ENCODE assay signal across 28 cellular contexts in genomic region chr10:67662415-67662814, GRCh38. TPM values are rescaled to one million over a fixed set of nuclear protein-coding genes. Genes with fewer than 3 reads are reported as not detected.
"Had no signal": no experiment of that assay in that cellular context is flagged by ENCODE, and none has a peak within 500 bp of the region (broad histone marks: within the 10 kb centered on the region; RNA-seq: fewer than 3 reads in every experiment).

No MANE protein-coding gene starts in this region.

- H3K9me3 ChIP-seq: esophagus squamous epithelium, ovary, prostate gland, right atrium auricular region, thoracic aorta, uterus had no signal

- H3K36me3 ChIP-seq: brain microvascular endothelial cell, esophagus squamous epithelium, ovary, prostate gland, right atrium auricular region, thoracic aorta, uterus, WERI-Rb-1 had no signal

- ATAC-seq: activated CD4-positive, CD25-positive, alpha-beta regulatory T cell treated with anti-CD3 and anti-CD28 coated beads, Interleukin-2, amount 50 U/mL, for 24 hours; left cardiac atrium; naive thymus-derived CD4-positive, alpha-beta T cell had no signal

- H3K27ac ChIP-seq: brain microvascular endothelial cell, epithelial cell of prostate, esophagus squamous epithelium, ovary, prostate gland, thoracic aorta, uterus, WERI-Rb-1 had no signal

- H3K4me1 ChIP-seq: esophagus squamous epithelium, prostate gland, uterus had no signal

- H3K27me3 ChIP-seq: brain microvascular endothelial cell, esophagus squamous epithelium, ovary, right atrium auricular region, uterus had no signal

- DNase-seq: activated CD4-positive, alpha-beta T cell treated with anti-CD3 and anti-CD28 coated beads for 48 hours; activated CD4-positive, alpha-beta T cell treated with anti-CD3 and anti-CD28 coated beads, Interleukin-2, amount 50 U/mL, for 48 hours; activated CD8-positive, alpha-beta memory T cell treated with anti-CD3 and anti-CD28 coated beads for 24 hours; activated effector memory CD4-positive, alpha-beta T cell treated with Interleukin-2 at 50 U/mL for 16 hours; activated naive CD4-positive, alpha-beta T cell treated with Interleukin-2 at 50 U/mL for 16 hours; brain microvascular endothelial cell; central memory CD4-positive, alpha-beta T cell; dermis blood vessel endothelial cell; effector CD8-positive, alpha-beta T cell; esophagus squamous epithelium; foreskin melanocyte; glutamatergic neuron; islet precursor cell; left cardiac atrium; mammary epithelial cell; naive thymus-derived CD4-positive, alpha-beta T cell; ovary; stimulated activated CD4-positive, alpha-beta T cell treated with anti-CD3 and anti-CD28 coated beads, Interleukin-15, amount 100 ng/mL, for 24 hours; stimulated activated CD4-positive, alpha-beta T cell treated with anti-CD3 and anti-CD28 coated beads, Interleukin-2, amount 100 ng/mL, for 24 hours; stimulated activated naive CD4-positive, alpha-beta T cell; T1000; uterus; WERI-Rb-1 had no signal

- H3K4me3 ChIP-seq: esophagus squamous epithelium, ovary, prostate gland, right atrium auricular region, thoracic aorta, uterus had no signal

RNA-seq across cellular contexts. Expression of gene CTNNA3, which starts 33.6 kb away (rescaled TPM):
- total RNA-seq: mammary epithelial cell had no signal
